Comparison of ENCODE assay signal across 28 cellular contexts in genomic region chr3:177493091-177493490, GRCh38.
"Had no signal": no experiment of that assay in that cellular context is flagged by ENCODE, and none has a peak within 500 bp of the region (broad histone marks: within the 10 kb centered on the region; RNA-seq: fewer than 3 reads in every experiment).

No MANE protein-coding gene starts in this region.

- ATAC-seq: left colon; left lung; lower lobe of right lung; naive thymus-derived CD4-positive, alpha-beta T cell; natural killer cell treated with Interleukin-12 subunit alpha and Interleukin-12 subunit beta and Interleukin-15 and Interleukin-18, amount 100 ng/mL, for 72 hours; right lobe of liver; stimulated activated naive B cell treated with anti-CD40 and anti-IgM and Interleukin-4, amounts not matched to agents 10 μg/mL and 1 μg/mL and 100 μg/mL, for 72 hours; stimulated activated naive CD8-positive, alpha-beta T cell treated with anti-CD3 and anti-CD28 coated beads, Interleukin-15, Interleukin-2, amounts not matched to agents 100 U/mL and 50 U/mL, for 24 hours had no signal

- H3K27ac ChIP-seq: left lung, lower lobe of right lung, neutrophil, parathyroid adenoma, right atrium auricular region, right lobe of liver, skin epidermis, stomach, testis, thyroid gland, transverse colon, upper lobe of left lung, vagina had no signal

- H3K4me3 ChIP-seq: left lung, lower lobe of right lung, right atrium auricular region, right lobe of liver, skin epidermis, stomach, testis, thyroid gland, transverse colon, upper lobe of left lung, vagina had no signal

- H3K9me3 ChIP-seq: left lung, lower lobe of right lung, neutrophil, right atrium auricular region, right lobe of liver, stomach, testis, thyroid gland, transverse colon, upper lobe of left lung, vagina had no signal

- H3K36me3 ChIP-seq: left lung, lower lobe of right lung, neutrophil, right atrium auricular region, right lobe of liver, stomach, thyroid gland, transverse colon, upper lobe of left lung, vagina had no signal

- H3K36me3 Mint-ChIP-seq: naive thymus-derived CD4-positive, alpha-beta T cell; natural killer cell treated with Interleukin-12 subunit alpha and Interleukin-12 subunit beta and Interleukin-15 and Interleukin-18, amount 100 ng/mL, for 72 hours; stimulated activated naive B cell treated with anti-CD40 and anti-IgM and Interleukin-4, amounts not matched to agents 10 μg/mL and 1 μg/mL and 100 μg/mL, for 72 hours had no signal

- H3K27me3 ChIP-seq: left lung, neutrophil, right atrium auricular region, right lobe of liver, stomach, testis, thyroid gland, transverse colon, upper lobe of left lung, vagina had no signal

- H3K4me3 Mint-ChIP-seq: immature natural killer cell; naive thymus-derived CD4-positive, alpha-beta T cell; natural killer cell treated with Interleukin-12 subunit alpha and Interleukin-12 subunit beta and Interleukin-15 and Interleukin-18, amount 100 ng/mL, for 72 hours; stimulated activated naive B cell treated with anti-CD40 and anti-IgM and Interleukin-4, amounts not matched to agents 10 μg/mL and 1 μg/mL and 100 μg/mL, for 72 hours had no signal

- H3K9me3 Mint-ChIP-seq: immature natural killer cell; natural killer cell treated with Interleukin-12 subunit alpha and Interleukin-12 subunit beta and Interleukin-15 and Interleukin-18, amount 100 ng/mL, for 72 hours had no signal

- H3K27ac Mint-ChIP-seq: immature natural killer cell; natural killer cell treated with Interleukin-12 subunit alpha and Interleukin-12 subunit beta and Interleukin-15 and Interleukin-18, amount 100 ng/mL, for 72 hours; stimulated activated naive B cell treated with anti-CD40 and anti-IgM and Interleukin-4, amounts not matched to agents 10 μg/mL and 1 μg/mL and 100 μg/mL, for 72 hours had no signal

- H3K27me3 Mint-ChIP-seq: naive thymus-derived CD4-positive, alpha-beta T cell; stimulated activated naive B cell treated with anti-CD40 and anti-IgM and Interleukin-4, amounts not matched to agents 10 μg/mL and 1 μg/mL and 100 μg/mL, for 72 hours had no signal

- DNase-seq: hypothalamus; immature natural killer cell; kidney; left colon; left lung; lower lobe of right lung; mammary epithelial cell; mesenchymal stem cell; naive thymus-derived CD4-positive, alpha-beta T cell; occipital lobe; right lobe of liver; stimulated activated CD4-positive, alpha-beta T cell treated with anti-CD3 and anti-CD28 coated beads, Interleukin-12 subunit alpha, Interleukin-12 subunit beta, amount 100 ng/mL, for 4 hours; stimulated activated CD4-positive, alpha-beta T cell treated with anti-CD3 and anti-CD28 coated beads, Interleukin-15, amount 100 ng/mL, for 24 hours; stimulated activated CD4-positive, alpha-beta T cell treated with anti-CD3 and anti-CD28 coated beads, Interleukin-2, amount 100 ng/mL, for 24 hours; stimulated activated CD4-positive, alpha-beta T cell treated with anti-CD3 and anti-CD28 coated beads, Interleukin-4, amount 100 ng/mL, for 1 hour; stimulated activated naive B cell treated with anti-CD40 and anti-IgM and Interleukin-4, amounts not matched to agents 10 μg/mL and 1 μg/mL and 100 μg/mL, for 72 hours; stimulated activated naive CD8-positive, alpha-beta T cell treated with anti-CD3 and anti-CD28 coated beads, Interleukin-15, Interleukin-2, amounts not matched to agents 100 U/mL and 50 U/mL, for 24 hours; stomach; testis; thyroid gland; transverse colon; upper lobe of left lung had no signal

- H2AFZ ChIP-seq: parathyroid adenoma had no signal

- H3K4me1 ChIP-seq: parathyroid adenoma, right lobe of liver had no signal

- H3K9ac ChIP-seq: parathyroid adenoma had no signal
